1 cellular context compared by ENCODE assay signal in the genomic region with DNA sequence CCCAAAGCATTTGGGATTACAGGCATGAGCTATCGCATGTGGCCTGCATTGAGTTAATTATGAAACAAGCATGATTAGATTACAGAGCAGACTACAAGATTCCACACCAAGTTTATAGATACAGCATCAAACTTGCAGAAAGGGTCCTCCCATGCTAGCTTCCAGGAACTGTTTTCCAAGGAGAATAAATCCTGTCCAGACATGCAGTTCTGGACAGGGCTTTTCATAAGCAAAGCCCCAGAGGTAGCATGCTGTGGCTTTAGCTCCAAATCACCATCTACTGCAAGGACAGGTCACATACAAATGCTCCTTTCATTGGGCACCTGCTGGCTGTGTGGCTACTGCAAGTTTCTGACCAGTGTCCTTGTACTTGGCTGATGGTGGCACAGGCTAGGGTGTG.
TF ChIP-seq lines count a peak whose summit lies in the region.

No MANE protein-coding gene starts in this region.

TF ChIP-seq in K562, 482 proteins besides CTCF, POLR2A, EP300 and RAD21 (continued from another document):
- no peak for TF ChIP-seq ZNF609 (CRISPR knock-in tag; IDR thresholded peaks at IDR 0.05; ENCODE audit: borderline replicate concordance)
- 0 out of 2 replicates have a peak, but pooled peaks have one; percentile 32 for TF ChIP-seq PRMT5 (CRISPR knock-in tag; IDR thresholded peaks at IDR 0.05)
- no peak for TF ChIP-seq NR2C1 (IDR thresholded peaks at IDR 0.05)
- no peak for TF ChIP-seq NR2C1 (tag; IDR thresholded peaks at IDR 0.05)
- TF ChIP-seq ZFX (CRISPR knock-in tag; IDR thresholded peaks at IDR 0.05), result no peak
- TF ChIP-seq, protein P1, sequence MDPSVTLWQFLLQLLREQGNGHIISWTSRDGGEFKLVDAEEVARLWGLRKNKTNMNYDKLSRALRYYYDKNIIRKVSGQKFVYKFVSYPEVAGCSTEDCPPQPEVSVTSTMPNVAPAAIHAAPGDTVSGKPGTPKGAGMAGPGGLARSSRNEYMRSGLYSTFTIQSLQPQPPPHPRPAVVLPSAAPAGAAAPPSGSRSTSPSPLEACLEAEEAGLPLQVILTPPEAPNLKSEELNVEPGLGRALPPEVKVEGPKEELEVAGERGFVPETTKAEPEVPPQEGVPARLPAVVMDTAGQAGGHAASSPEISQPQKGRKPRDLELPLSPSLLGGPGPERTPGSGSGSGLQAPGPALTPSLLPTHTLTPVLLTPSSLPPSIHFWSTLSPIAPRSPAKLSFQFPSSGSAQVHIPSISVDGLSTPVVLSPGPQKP (CRISPR knock-in tag; IDR thresholded peaks at IDR 0.05), result peak; percentile 19; the same call in 1 of the 2 replicates
- TF ChIP-seq PHTF2 (CRISPR knock-in tag; IDR thresholded peaks at IDR 0.05), result 0 out of 2 replicates have a peak, but pooled peaks have one; percentile 12
- TF ChIP-seq, protein P2, sequence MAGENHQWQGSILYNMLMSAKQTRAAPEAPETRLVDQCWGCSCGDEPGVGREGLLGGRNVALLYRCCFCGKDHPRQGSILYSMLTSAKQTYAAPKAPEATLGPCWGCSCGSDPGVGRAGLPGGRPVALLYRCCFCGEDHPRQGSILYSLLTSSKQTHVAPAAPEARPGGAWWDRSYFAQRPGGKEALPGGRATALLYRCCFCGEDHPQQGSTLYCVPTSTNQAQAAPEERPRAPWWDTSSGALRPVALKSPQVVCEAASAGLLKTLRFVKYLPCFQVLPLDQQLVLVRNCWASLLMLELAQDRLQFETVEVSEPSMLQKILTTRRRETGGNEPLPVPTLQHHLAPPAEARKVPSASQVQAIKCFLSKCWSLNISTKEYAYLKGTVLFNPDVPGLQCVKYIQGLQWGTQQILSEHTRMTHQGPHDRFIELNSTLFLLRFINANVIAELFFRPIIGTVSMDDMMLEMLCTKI (IDR thresholded peaks at IDR 0.05; ENCODE audit: partially characterized antibody), result no peak
- TF ChIP-seq NR3C1 (CRISPR knock-in tag; IDR thresholded peaks at IDR 0.05), result 0 out of 2 replicates have a peak, but pooled peaks have one; percentile 76
- peak; percentile 35 for TF ChIP-seq ZNF143 (CRISPR knock-in tag; IDR thresholded peaks at IDR 0.05)
- TF ChIP-seq OTX1 (CRISPR knock-in tag; IDR thresholded peaks at IDR 0.05), result no peak
- TF ChIP-seq RFX1 (IDR thresholded peaks at IDR 0.05), result no peak
- TF ChIP-seq TCF15 (CRISPR knock-in tag; IDR thresholded peaks at IDR 0.05), result no peak
- TF ChIP-seq JUNB (CRISPR knock-in tag; conservative IDR thresholded peaks at IDR 0.05), result no peak
- TF ChIP-seq WHSC1 (IDR thresholded peaks at IDR 0.05; ENCODE audit: low read length), result peak; percentile 82
- no peak for TF ChIP-seq XRCC4 (IDR thresholded peaks at IDR 0.05; ENCODE audit: extremely low read depth, insufficient read depth, insufficient read length)
- no peak for TF ChIP-seq CXXC5 (CRISPR knock-in tag; IDR thresholded peaks at IDR 0.05)
- TF ChIP-seq MYNN (IDR thresholded peaks at IDR 0.05), result 0 out of 2 replicates have a peak, but pooled peaks have one; percentile 7
- no peak for TF ChIP-seq MYNN (CRISPR knock-in tag; IDR thresholded peaks at IDR 0.05)
- TF ChIP-seq IFI16 (CRISPR knock-in tag; IDR thresholded peaks at IDR 0.05), result no peak
- no peak for TF ChIP-seq MYBL2 (IDR thresholded peaks at IDR 0.05; ENCODE audit: low read depth)
- 0 out of 2 replicates have a peak, but pooled peaks have one; percentile 55 for TF ChIP-seq MYBL2 (CRISPR knock-in tag; IDR thresholded peaks at IDR 0.05; ENCODE audit: borderline replicate concordance)
- TF ChIP-seq ZNF282 (CRISPR knock-in tag; IDR thresholded peaks at IDR 0.05), result 0 out of 2 replicates have a peak, but pooled peaks have one; percentile 76
- TF ChIP-seq EHMT2 (IDR thresholded peaks at IDR 0.05), result no peak
- TF ChIP-seq BRD9 (IDR thresholded peaks at IDR 0.05; ENCODE audit: low read depth, partially characterized antibody), result no peak
